In the genomic region with DNA sequence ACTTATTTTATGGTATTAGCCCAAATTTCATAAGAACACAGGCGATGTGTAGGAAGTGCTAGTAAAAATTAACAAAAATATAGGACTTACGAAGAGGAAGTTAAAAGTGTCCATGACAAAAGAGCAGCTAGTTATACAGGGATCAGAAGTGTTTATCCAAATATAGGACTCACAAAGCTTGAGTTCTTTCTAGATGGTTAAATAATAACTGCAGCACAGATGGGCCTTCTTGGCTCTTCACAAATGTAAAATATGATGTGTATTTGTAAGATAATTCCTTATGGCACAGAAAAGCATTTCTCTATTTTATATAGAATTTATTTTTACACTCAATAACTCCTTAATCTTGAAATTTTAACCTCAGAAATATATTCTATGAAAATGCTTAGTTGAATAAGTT, we compare ENCODE assay signal across 24 cellular contexts.
"Had no signal": no experiment of that assay in that cellular context is flagged by ENCODE, and none has a peak within 500 bp of the region (broad histone marks: within the 10 kb centered on the region; RNA-seq: fewer than 3 reads in every experiment).

No MANE protein-coding gene starts in this region.

- ATAC-seq: activated CD4-positive, CD25-positive, alpha-beta regulatory T cell treated with anti-CD3 and anti-CD28 coated beads, Interleukin-2, amount 50 U/mL, for 24 hours; activated CD8-positive, alpha-beta T cell treated with anti-CD3 and anti-CD28 coated beads for 36 hours; activated T-cell treated with anti-CD3 and anti-CD28 coated beads, Interleukin-2, amount 50 U/mL, for 4 hours; activated T-helper 17 cell treated with anti-CD3 and anti-CD28 coated beads, Interleukin-2, amount 50 U/mL, for 72 hours; gastroesophageal sphincter; T-helper 17 cell had no signal

- DNase-seq: activated B cell treated with CpG ODN at 0.5 μM for 24 hours; activated CD4-positive, alpha-beta T cell treated with anti-CD3 and anti-CD28 coated beads for 48 hours; activated CD4-positive, alpha-beta T cell treated with anti-CD3 and anti-CD28 coated beads, Interleukin-2, amount 50 U/mL, for 1 hour; activated CD4-positive, alpha-beta T cell treated with anti-CD3 and anti-CD28 coated beads, Interleukin-2, amount 50 U/mL, for 48 hours; activated CD8-positive, alpha-beta memory T cell treated with anti-CD3 and anti-CD28 coated beads for 24 hours; activated CD8-positive, alpha-beta T cell treated with anti-CD3 and anti-CD28 coated beads for 36 hours; activated effector memory CD4-positive, alpha-beta T cell treated with Interleukin-2 at 50 U/mL for 16 hours; activated gamma-delta T cell treated with Interleukin-2 at 50 U/mL for 16 hours; activated naive CD4-positive, alpha-beta T cell treated with anti-CD3 and anti-CD28 coated beads, Interleukin-2, amount 50 U/mL, for 16 hours; activated naive CD4-positive, alpha-beta T cell treated with Interleukin-2 at 50 U/mL for 16 hours; activated T-cell treated with anti-CD3 and anti-CD28 coated beads, Interleukin-2, amount 50 U/mL, for 4 hours; amniotic stem cell; anterior cingulate cortex; brain microvascular endothelial cell; colonic mucosa; effector CD8-positive, alpha-beta T cell; esophagus squamous epithelium; foreskin melanocyte; T-helper 17 cell; T1000; WERI-Rb-1 had no signal
